ENCODE assay signal across 9 cellular contexts in genomic region chr10:14184841-14185500, GRCh38.
A peak's percentile ranks its signal among the peaks of the same experiment; 100 is the strongest.
DNase-seq lines count a peak whose midpoint lies in the region; ATAC-seq and TF ChIP-seq lines count a peak whose summit lies in the region.
"Had no signal": no experiment of that assay in that cellular context is flagged by ENCODE, and none has a peak within 500 bp of the region (broad histone marks: within the 10 kb centered on the region; RNA-seq: fewer than 3 reads in every experiment).

No MANE protein-coding gene starts in this region.

- no peaks in the 10 kb centered on the region for H3K36me3 ChIP-seq in CD8-positive, alpha-beta T cell (ENCODE audit: insufficient read depth, low read length)
- H3K36me3 ChIP-seq in effector memory CD4-positive, alpha-beta T cell (ENCODE audit: control insufficient read depth, insufficient read depth, low read length) = no peaks in the 10 kb centered on the region

- H3K27me3 Mint-ChIP-seq in CD8-positive, alpha-beta T cell (ENCODE audit: low read depth) = peaks cover 20% of the 10 kb centered on the region

- H3K4me1 Mint-ChIP-seq in CD8-positive, alpha-beta T cell (ENCODE audit: low read depth) = peaks cover 25% of the 10 kb centered on the region

- DNase-seq in CD8-positive, alpha-beta T cell = peak in 3 of 7 experiments; percentile 19 to 71 (median 27)
- DNase-seq in SW480 (ENCODE audit: low spot score) (peak; percentile 91), AG08395 (ENCODE audit: low spot score) (no peak), middle frontal gyrus (ENCODE audit: extremely low spot score, low spot score) (no peak)
- DNase-seq in effector memory CD4-positive, alpha-beta T cell = peak; percentile 24 to 54 (median 53)
- DNase-seq in stimulated activated CD4-positive, alpha-beta T cell treated with anti-CD3 and anti-CD28 coated beads, TNF-alpha, amount 100 ng/mL, for 24 hours (ENCODE audit: low read depth in 3 of 3) = peak in 2 of 3 experiments; percentile 14 to 42
- DNase-seq: left cardiac atrium had no signal

- H3K27ac ChIP-seq in CD8-positive, alpha-beta T cell (ENCODE audit: low read depth, low read length) = peak overlapping the region; percentile 30
- H3K27ac ChIP-seq in effector memory CD4-positive, alpha-beta T cell (ENCODE audit: insufficient read depth, low read length, poor library complexity, severe bottlenecking) = peak overlapping the region; percentile 70

- ATAC-seq in CD8-positive, alpha-beta T cell = peak; percentile 70
- ATAC-seq in GM19452 (IDR thresholded peaks at IDR 0.05; ENCODE audit: unreplicated experiment) (peak; percentile 69), HG03442 (IDR thresholded peaks at IDR 0.05; ENCODE audit: unreplicated experiment) (peak; percentile 48)

- CTCF ChIA-PET in CD8-positive, alpha-beta T cell (lab: Charles Lee) = interaction anchor here (1.1 to 2.6 kb wide), 2 partner anchors 13 to 398 kb away, joined by 3 to 20 read pairs; no protein-coding TSS in a partner anchor

- POLR2A ChIA-PET in CD8-positive, alpha-beta T cell (lab: Charles Lee) = interaction anchor here (0.7 to 1.3 kb wide), 3 partner anchors 11 to 653 kb away, joined by 3 to 4 read pairs (median 3); partner anchors contain the start of genes CDNF, HSPA14 and MSANTD7

- peak overlapping the region; percentile 2 for H3K4me3 ChIP-seq in CD8-positive, alpha-beta T cell (ENCODE audit: low read depth, low read length)
- peak overlapping the region; percentile 29 for H3K4me3 ChIP-seq in effector memory CD4-positive, alpha-beta T cell (ENCODE audit: insufficient read depth, low read depth, low read length, poor library complexity, severe bottlenecking)

- H3K4me3 Mint-ChIP-seq in CD8-positive, alpha-beta T cell = peak overlapping the region; percentile 48

- H3K9me3 ChIP-seq in CD8-positive, alpha-beta T cell (ENCODE audit: low read length) = no peaks in the 10 kb centered on the region
- H3K9me3 ChIP-seq in effector memory CD4-positive, alpha-beta T cell (ENCODE audit: control insufficient read depth, low read length) = no peaks in the 10 kb centered on the region

- H3K27me3 ChIP-seq in CD8-positive, alpha-beta T cell (ENCODE audit: insufficient read depth, low read length) = peaks cover 4% of the 10 kb centered on the region
- H3K27me3 ChIP-seq in effector memory CD4-positive, alpha-beta T cell (replicated peaks; ENCODE audit: control insufficient read depth, insufficient read depth, low read length, poor library complexity, severe bottlenecking) = peaks cover 6% of the 10 kb centered on the region

- H3K36me3 Mint-ChIP-seq in CD8-positive, alpha-beta T cell = no peaks in the 10 kb centered on the region

- intact Hi-C loops in CD8-positive, alpha-beta T cell (cut with DNase I, micrococcal nuclease) = loop anchor here in 1 of 2 experiments (2.0 to 5.0 kb wide), 2 partner anchors 398 to 523 kb away; no protein-coding TSS in a partner anchor

- peak overlapping the region; percentile 91 for H3K27ac Mint-ChIP-seq in CD8-positive, alpha-beta T cell

- TF ChIP-seq CTCF in CD8-positive, alpha-beta T cell (IDR thresholded peaks at IDR 0.05) = no peak

- H3K9me3 Mint-ChIP-seq in CD8-positive, alpha-beta T cell = no peaks in the 10 kb centered on the region

- H3K4me1 ChIP-seq in CD8-positive, alpha-beta T cell (ENCODE audit: insufficient read depth, low read length) = peaks cover 19% of the 10 kb centered on the region
- peaks cover 13% of the 10 kb centered on the region for H3K4me1 ChIP-seq in effector memory CD4-positive, alpha-beta T cell (ENCODE audit: control insufficient read depth, insufficient read depth, low read length, poor library complexity, severe bottlenecking)

Comparison
In these comparisons a context has a peak if more than half of its experiments do, and no peak if none do; other contexts are left out.
1. DNase-seq: peak in SW480 (single experiment), effector memory CD4-positive, alpha-beta T cell (3 of 3) and stimulated activated CD4-positive, alpha-beta T cell treated with anti-CD3 and anti-CD28 coated beads, TNF-alpha, amount 100 ng/mL, for 24 hours (2 of 3); none in AG08395 (single experiment) and middle frontal gyrus (single experiment).
2. Peak in every context shown above with its lines, with median percentiles within 50 percentile points of each other: ATAC-seq.